ENCODE assay signal across 10 cellular contexts in the genomic region with DNA sequence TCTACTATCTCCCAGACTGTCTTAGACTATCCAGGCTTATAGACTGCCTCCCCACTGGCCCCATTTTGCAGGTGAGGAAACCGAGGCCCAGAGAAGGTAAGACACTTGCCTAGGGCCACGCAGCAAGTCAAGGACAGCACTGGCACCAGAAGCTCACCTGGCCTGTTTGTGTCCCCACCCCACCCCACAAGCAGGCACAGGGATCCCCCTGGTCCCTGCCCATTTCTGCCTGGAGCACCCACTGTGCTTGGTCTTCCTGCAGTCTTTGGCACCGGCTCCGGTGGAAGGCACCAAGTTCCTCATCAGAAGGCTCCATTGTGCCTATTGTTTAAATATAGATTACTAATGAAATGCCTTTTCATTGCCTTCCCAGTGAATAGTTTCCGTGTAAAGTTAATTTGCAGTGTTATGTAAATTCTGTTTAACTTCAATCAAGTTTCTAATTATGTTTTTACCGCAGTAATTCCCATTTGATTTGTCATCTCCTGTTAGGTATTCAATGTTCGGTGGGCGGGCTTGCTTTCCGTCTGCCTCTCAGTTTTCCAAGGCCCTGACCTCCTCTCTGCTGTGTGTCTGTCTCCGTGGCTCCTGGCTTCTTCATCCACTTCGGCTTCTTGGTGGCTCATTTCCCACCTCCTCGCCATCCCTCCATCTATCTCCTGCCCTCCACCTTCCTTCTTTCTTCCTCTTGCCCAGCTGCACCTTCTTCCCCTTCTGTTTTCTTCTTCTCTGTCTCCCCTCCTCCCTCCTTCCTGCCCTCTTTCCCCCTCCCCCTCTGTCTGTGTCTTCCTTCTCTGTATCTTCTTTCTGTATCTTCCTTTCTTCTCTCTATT.
A peak's percentile ranks its signal among the peaks of the same experiment; 100 is the strongest.
DNase-seq lines count a peak whose midpoint lies in the region; FAIRE-seq and TF ChIP-seq lines count a peak whose summit lies in the region.
"Had no signal": no experiment of that assay in that cellular context is flagged by ENCODE, and none has a peak within 500 bp of the region (broad histone marks: within the 10 kb centered on the region; RNA-seq: fewer than 3 reads in every experiment).

No MANE protein-coding gene starts in this region.

- BruUV-seq in A673 (replicated peaks; lab: Mats Ljungman, UMichigan), result no TSS peak

- FAIRE-seq in GM19239 (lab: Jason Lieb, UNC), result no peak

- H3K4me2 ChIP-seq in BLaER1, result peak overlapping the region; percentile 88

- H3K9ac ChIP-seq in BLaER1, result peak overlapping the region; percentile 90

- H3K27ac Mint-ChIP-seq in dendritic cell treated with granulocyte-macrophage colony-stimulating factor and Interleukin-4, amounts not matched to agents 40 ng/mL and 50 ng/mL, for 4 days, result peak overlapping the region; percentile 95
- peak overlapping the region; percentile 58 to 84 (median 79) for H3K27ac Mint-ChIP-seq in nephron

- POLR2A ChIA-PET in HEK293 (lab: Yijun Ruan, JAX), result no interaction called here
- POLR2A ChIA-PET in A673 (lab: Charles Lee; ENCODE audit: low non-redundant PET), result no interaction called here

- H3K27me3 ChIP-seq in BLaER1 (no peaks in the 10 kb centered on the region), A673 (replicated peaks; ENCODE audit: insufficient read depth, low read depth, low read length, poor library complexity) (no peaks in the 10 kb centered on the region)

- DNase-seq in GM19239 (ENCODE audit: insufficient read length, low spot score) (no peak), NCI-H510A (lab: John Stamatoyannopoulos, UW) (no peak), A673 (ENCODE audit: low spot score) (no peak), NCI-H2107 (lab: John Stamatoyannopoulos, UW) (no peak)
- DNase-seq: activated CD8-positive, alpha-beta memory T cell treated with anti-CD3 and anti-CD28 coated beads, Interleukin-2, amount 50 U/mL, for 48 hours had no signal

- no peaks in the 10 kb centered on the region for H3K9me3 Mint-ChIP-seq in dendritic cell treated with granulocyte-macrophage colony-stimulating factor and Interleukin-4, amounts not matched to agents 40 ng/mL and 50 ng/mL, for 4 days
- no peaks in the 10 kb centered on the region for H3K9me3 Mint-ChIP-seq in nephron

- H4K20me1 ChIP-seq in BLaER1, result no peaks in the 10 kb centered on the region

- H3K4me3 ChIP-seq in BLaER1 (peak overlapping the region; percentile 36), HEK293 (ENCODE audit: low read depth, low read length) (no peak overlapping the region), A673 (ENCODE audit: low read depth, low read length, poor library complexity, severe bottlenecking) (no peak overlapping the region)

- H3K36me3 ChIP-seq in BLaER1, result peaks cover 32% of the 10 kb centered on the region
- H3K36me3 ChIP-seq in HEK293 (ENCODE audit: control insufficient read depth in 2 of 2, insufficient read depth in 1 of 2, low read length in 2 of 2), result peaks cover 0 to 12% of the 10 kb centered on the region in 2 experiments; a peak in 1 of 3 replicates
- no peaks in the 10 kb centered on the region for H3K36me3 ChIP-seq in A673 (ENCODE audit: insufficient read depth, low read length, poor library complexity, severe bottlenecking)

- no peak overlapping the region for H3K4me3 Mint-ChIP-seq in dendritic cell treated with granulocyte-macrophage colony-stimulating factor and Interleukin-4, amounts not matched to agents 40 ng/mL and 50 ng/mL, for 4 days
- H3K4me3 Mint-ChIP-seq in nephron, result peak overlapping the region in 1 of 3 experiments; percentile 19

- H3K4me1 ChIP-seq in BLaER1 (peaks cover 100% of the 10 kb centered on the region), HEK293 (ENCODE audit: control insufficient read depth, insufficient read depth, low read length) (no peaks in the 10 kb centered on the region), A673 (ENCODE audit: insufficient read depth, low read length, poor library complexity, severe bottlenecking) (peaks cover 12% of the 10 kb centered on the region)

- no peak for TF ChIP-seq CTCF in HEK293 (tag by site-specific recombination; IDR thresholded peaks at IDR 0.05)
- no peak for TF ChIP-seq CTCF in nephron (IDR thresholded peaks at IDR 0.05; ENCODE audit: unreplicated experiment in 3 of 3)
- TF ChIP-seq CTCF in A673 (conservative IDR thresholded peaks at IDR 0.05; ENCODE audit: low read depth, low read length), result no peak

- no peaks in the 10 kb centered on the region for H3K27me3 Mint-ChIP-seq in dendritic cell treated with granulocyte-macrophage colony-stimulating factor and Interleukin-4, amounts not matched to agents 40 ng/mL and 50 ng/mL, for 4 days
- H3K27me3 Mint-ChIP-seq in nephron (ENCODE audit: low read depth), result no peaks in the 10 kb centered on the region

- H3K36me3 Mint-ChIP-seq in dendritic cell treated with granulocyte-macrophage colony-stimulating factor and Interleukin-4, amounts not matched to agents 40 ng/mL and 50 ng/mL, for 4 days (ENCODE audit: low read depth), result peaks cover 56% of the 10 kb centered on the region
- peaks cover 28% of the 10 kb centered on the region for H3K36me3 Mint-ChIP-seq in nephron (ENCODE audit: low read depth)

- intact Hi-C loops in dendritic cell treated with granulocyte-macrophage colony-stimulating factor and Interleukin-4, amounts not matched to agents 40 ng/mL and 50 ng/mL, for 4 days (cut with micrococcal nuclease), result loop anchor here (5.0 kb wide), 1 partner anchor 67 kb away; no protein-coding TSS in a partner anchor
- intact Hi-C loops in A673 (cut with micrococcal nuclease; ENCODE audit: unreplicated experiment), result no loop called here

- CTCF ChIA-PET in HEK293 (lab: Yijun Ruan, JAX), result interaction anchor here (3.3 kb wide), 1 partner anchor 51 kb away, joined by 17 read pairs; no protein-coding TSS in a partner anchor
- CTCF ChIA-PET in A673 (lab: Charles Lee), result interaction anchor here (1.1 kb wide), 1 partner anchor 11 kb away, joined by 3 read pairs; no protein-coding TSS in a partner anchor

- H3K27ac ChIP-seq in BLaER1, result peak overlapping the region; percentile 99
- H3K27ac ChIP-seq in HEK293 (ENCODE audit: extremely low read depth, low read depth, low read length), result no peak overlapping the region
- H3K27ac ChIP-seq in A673 (ENCODE audit: low read depth, low read length, poor library complexity, severe bottlenecking), result no peak overlapping the region
- H3K27ac ChIP-seq: epithelial cell of prostate had no signal

- H3K4me1 Mint-ChIP-seq in dendritic cell treated with granulocyte-macrophage colony-stimulating factor and Interleukin-4, amounts not matched to agents 40 ng/mL and 50 ng/mL, for 4 days (ENCODE audit: low read depth), result peaks cover 87% of the 10 kb centered on the region
- peaks cover 86% of the 10 kb centered on the region for H3K4me1 Mint-ChIP-seq in nephron

- H3K9me3 ChIP-seq in BLaER1 (no peaks in the 10 kb centered on the region), HEK293 (ENCODE audit: control insufficient read depth, insufficient read depth, low read depth, low read length) (no peaks in the 10 kb centered on the region), A673 (ENCODE audit: low read depth, low read length, poor library complexity, severe bottlenecking) (no peaks in the 10 kb centered on the region)

TF ChIP-seq in HEK293, 187 proteins besides CTCF, POLR2A, EP300 and RAD21:
- 0 out of 2 replicates have a peak, but pooled peaks have one; percentile 25 for TF ChIP-seq ZNF140 (tag by site-specific recombination; IDR thresholded peaks at IDR 0.05)
- TF ChIP-seq ZNF366 (tag by site-specific recombination; conservative IDR thresholded peaks at IDR 0.05), result peak; percentile 82
- no peak for TF ChIP-seq ZNF629 (tag by site-specific recombination; IDR thresholded peaks at IDR 0.05)
